14 cellular contexts compared by ENCODE assay signal in genomic region chr7:158586499-158587191, GRCh38. TPM values are rescaled to one million over a fixed set of nuclear protein-coding genes. Genes with fewer than 3 reads are reported as not detected.
DNase-seq lines count a peak whose midpoint lies in the region; ATAC-seq and TF ChIP-seq lines count a peak whose summit lies in the region.
"Had no signal": no experiment of that assay in that cellular context is flagged by ENCODE, and none has a peak within 500 bp of the region (broad histone marks: within the 10 kb centered on the region; RNA-seq: fewer than 3 reads in every experiment).

No MANE protein-coding gene starts in this region.

- no peaks in the 10 kb centered on the region for H3K36me3 ChIP-seq in left ventricle myocardium inferior
- no peaks in the 10 kb centered on the region for H3K36me3 ChIP-seq in colonic mucosa
- H3K36me3 ChIP-seq in upper lobe of left lung = no peaks in the 10 kb centered on the region

- H3K27ac Mint-ChIP-seq in nephron progenitor cell = no peak overlapping the region
- H3K27ac Mint-ChIP-seq: activated naive CD8-positive, alpha-beta T cell treated with anti-CD3 and anti-CD28 coated beads, Interleukin-2, amount 10 ng/mL, durations not matched to agents 7 days and 5 days had no signal

- H3K27me3 ChIP-seq in left ventricle myocardium inferior (ENCODE audit: low read depth) = peaks cover 70% of the 10 kb centered on the region
- H3K27me3 ChIP-seq in colonic mucosa = peaks cover 9% of the 10 kb centered on the region
- peaks cover 0 to 18% (median 10%) of the 10 kb centered on the region in 4 donors for H3K27me3 ChIP-seq in upper lobe of left lung

- TF ChIP-seq CTCF in left ventricle myocardium inferior (IDR thresholded peaks at IDR 0.05; ENCODE audit: borderline replicate concordance) (no peak), colonic mucosa (IDR thresholded peaks at IDR 0.05) (no peak), nephron progenitor cell (IDR thresholded peaks at IDR 0.05) (no peak), upper lobe of left lung (IDR thresholded peaks at IDR 0.05) (no peak)

- no peak overlapping the region for H3K9ac ChIP-seq in colonic mucosa (ENCODE audit: low read depth in 2 of 2, low read length in 2 of 2)

- H3K9me3 ChIP-seq in left ventricle myocardium inferior (replicated peaks) = no peaks in the 10 kb centered on the region
- no peaks in the 10 kb centered on the region for H3K9me3 ChIP-seq in colonic mucosa
- H3K9me3 ChIP-seq in upper lobe of left lung = no peaks in the 10 kb centered on the region

- intact Hi-C loops in left ventricle myocardium inferior (cut with micrococcal nuclease) = no loop called here
- intact Hi-C loops in left cardiac atrium (cut with DNase I) = no loop called here
- intact Hi-C loops in colonic mucosa (cut with DNase I) = no loop called here

- H3K9me3 Mint-ChIP-seq in nephron progenitor cell = peaks cover 11% of the 10 kb centered on the region

- TF ChIP-seq EP300 in upper lobe of left lung (IDR thresholded peaks at IDR 0.05) = no peak

- H3K4me3 ChIP-seq in left ventricle myocardium inferior (peak overlapping the region; percentile 52), colonic mucosa (peak overlapping the region; percentile 26), upper lobe of left lung (peak overlapping the region in 3 of 4 donors; percentile 41 to 49 (median 47))

- no peak for ATAC-seq in left cardiac atrium
- no peak for ATAC-seq in upper lobe of left lung (ENCODE audit: low FRiP score in 2 of 2)
- ATAC-seq in GM18868 (IDR thresholded peaks at IDR 0.05; ENCODE audit: unreplicated experiment) = no peak

- H3K27me3 Mint-ChIP-seq in nephron progenitor cell (ENCODE audit: low read depth, poor library complexity) = peaks cover 76% of the 10 kb centered on the region

- H3K4me1 Mint-ChIP-seq in nephron progenitor cell = no peaks in the 10 kb centered on the region
- H3K4me1 Mint-ChIP-seq: activated naive CD8-positive, alpha-beta T cell treated with anti-CD3 and anti-CD28 coated beads, Interleukin-2, amount 10 ng/mL, durations not matched to agents 7 days and 5 days had no signal

- H3K4me1 ChIP-seq in left ventricle myocardium inferior (peaks cover 26% of the 10 kb centered on the region), colonic mucosa (peaks cover 9% of the 10 kb centered on the region), upper lobe of left lung (peaks cover 14 to 26% (median 20%) of the 10 kb centered on the region in 4 donors)

- TF ChIP-seq POLR2A in upper lobe of left lung (IDR thresholded peaks at IDR 0.05) = no peak

- no peak overlapping the region for H3K4me3 Mint-ChIP-seq in nephron progenitor cell
- H3K4me3 Mint-ChIP-seq: activated naive CD8-positive, alpha-beta T cell treated with anti-CD3 and anti-CD28 coated beads, Interleukin-2, amount 10 ng/mL, durations not matched to agents 7 days and 5 days had no signal

- no peaks in the 10 kb centered on the region for H3K36me3 Mint-ChIP-seq in nephron progenitor cell (ENCODE audit: low read depth)
- H3K36me3 Mint-ChIP-seq: activated naive CD8-positive, alpha-beta T cell treated with anti-CD3 and anti-CD28 coated beads, Interleukin-2, amount 10 ng/mL, durations not matched to agents 7 days and 5 days had no signal

- H3K27ac ChIP-seq in left ventricle myocardium inferior (replicated peaks) (no peak overlapping the region), colonic mucosa (no peak overlapping the region), upper lobe of left lung (no peak overlapping the region)
- H3K27ac ChIP-seq: C4-2B had no signal

- WGBS in upper lobe of left lung, 2 donors = 8% methylated on average over 50 of the region's 65 CpGs; no CpG with 5 or more reads in 1 of the 2 donors

- no peak for DNase-seq in left ventricle myocardium inferior
- DNase-seq in left cardiac atrium = no peak
- no peak for DNase-seq in colonic mucosa
- DNase-seq in nephron progenitor cell = peak; percentile 25
- peak in 1 of 2 donors; percentile 84 for DNase-seq in upper lobe of left lung
- no peak for DNase-seq in NCI-H446 (lab: John Stamatoyannopoulos, UW)
- no peak for DNase-seq in NCI-H1694 (lab: John Stamatoyannopoulos, UW)
- DNase-seq: activated CD8-positive, alpha-beta memory T cell treated with anti-CD3 and anti-CD28 coated beads for 24 hours; activated naive CD8-positive, alpha-beta T cell treated with anti-CD3 and anti-CD28 coated beads, Interleukin-2, amount 10 ng/mL, durations not matched to agents 7 days and 5 days; effector CD8-positive, alpha-beta T cell; IMR-90; T1000 had no signal

RNA-seq across cellular contexts. Expression of gene PTPRN2, which starts 1.0 kb away (rescaled TPM):
- total RNA-seq in left ventricle myocardium inferior (1.3 TPM), left cardiac atrium (1 to 10 TPM; 1.9 to 2.3 TPM), colonic mucosa (10 to 100 TPM; 14.7 to 21.6 TPM), upper lobe of left lung (1 to 10 TPM; 3.3 to 7.9 (median 5.2) TPM)
- total RNA-seq: IMR-90 had no signal
